24 cellular contexts compared by ENCODE assay signal in the genomic region with DNA sequence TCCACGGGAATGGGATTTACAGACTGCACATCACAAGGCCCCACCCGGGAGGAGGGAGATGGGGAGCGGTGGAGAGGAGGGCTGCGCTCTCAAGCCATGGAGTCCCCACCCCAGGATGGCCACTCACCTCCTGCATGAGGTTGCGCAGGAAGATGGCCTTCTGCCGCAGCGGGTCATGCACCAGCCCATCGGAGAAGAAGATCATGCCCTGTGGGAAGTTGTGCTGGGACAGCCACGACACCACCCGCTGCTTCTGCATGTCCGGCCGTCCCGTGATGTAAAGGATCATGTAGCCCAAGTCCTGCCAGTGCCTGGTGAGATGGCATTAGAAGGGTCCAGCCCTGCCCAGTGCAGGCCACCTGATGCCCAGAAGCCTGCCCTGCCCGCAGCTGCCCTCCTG. TPM values are rescaled to one million over a fixed set of nuclear protein-coding genes. Genes with fewer than 3 reads are reported as not detected.
DNase-seq lines count a peak whose midpoint lies in the region; ATAC-seq and TF ChIP-seq lines count a peak whose summit lies in the region.
"Had no signal": no experiment of that assay in that cellular context is flagged by ENCODE, and none has a peak within 500 bp of the region (broad histone marks: within the 10 kb centered on the region; RNA-seq: fewer than 3 reads in every experiment).

No MANE protein-coding gene starts in this region.

- no peak overlapping the region for H3K4me2 ChIP-seq in H9 (ENCODE audit: insufficient read depth, insufficient read length, low read length)
- no peak overlapping the region for H3K4me2 ChIP-seq in mesendoderm (ENCODE audit: low read length)

- TF ChIP-seq CTCF in H9 (conservative IDR thresholded peaks at IDR 0.05), result no peak

- no peak overlapping the region for H4K8ac ChIP-seq in H9 (replicated peaks; ENCODE audit: insufficient read length, low read depth, low read length)
- no peak overlapping the region for H4K8ac ChIP-seq in mesendoderm (ENCODE audit: low read depth, low read length)

- H2BK15ac ChIP-seq in H9 (ENCODE audit: low read depth, low read length), result no peak overlapping the region
- no peak overlapping the region for H2BK15ac ChIP-seq in mesendoderm (replicated peaks; ENCODE audit: low read depth)

- H2BK20ac ChIP-seq in H9 (ENCODE audit: low read depth, low read length, poor library complexity, severe bottlenecking), result no peak overlapping the region

- H3K9me3 ChIP-seq in H9 (ENCODE audit: control insufficient read depth, low read depth, low read length), result no peaks in the 10 kb centered on the region
- H3K9me3 ChIP-seq in NT2/D1 (ENCODE audit: insufficient read depth, low read length), result no peaks in the 10 kb centered on the region
- H3K9me3 ChIP-seq: Caco-2 had no signal

- ATAC-seq in HG03460 (IDR thresholded peaks at IDR 0.05; ENCODE audit: unreplicated experiment), result no peak
- ATAC-seq in HG03432 (IDR thresholded peaks at IDR 0.05; ENCODE audit: unreplicated experiment), result no peak
- ATAC-seq in GM19351 (IDR thresholded peaks at IDR 0.05; ENCODE audit: unreplicated experiment), result no peak
- no peak for ATAC-seq in HG02840 (IDR thresholded peaks at IDR 0.05; ENCODE audit: low FRiP score, unreplicated experiment)
- ATAC-seq: Panc1 had no signal

- no peaks in the 10 kb centered on the region for H4K20me1 ChIP-seq in H9 (ENCODE audit: control insufficient read depth, insufficient read depth, insufficient read length)

- H2AK5ac ChIP-seq in H9 (ENCODE audit: insufficient read length, low read length) (no peak overlapping the region), mesendoderm (ENCODE audit: low read length) (no peak overlapping the region)

- H3K4ac ChIP-seq in H9 (ENCODE audit: low read depth, low read length) (no peak overlapping the region), mesendoderm (ENCODE audit: low read depth, low read length) (no peak overlapping the region)

- DNase-seq in H9 (no peak), NT2/D1 (ENCODE audit: low read depth, low spot score) (no peak), ecto neural progenitor cell (ENCODE audit: low spot score) (peak; percentile 65), mesendoderm (no peak)
- DNase-seq: Caco-2; CD4-positive, CD25-positive, alpha-beta regulatory T cell; DMS 273 treated with DMSO at 0.1 percent for 48 hours; HCEC 1CT; NCI-H1105; NCI-H2081; NCI-H2171; NCI-H345; NCI-H524; NCI-H774; NK-92 treated with Interleukin-12 subunit alpha and Interleukin-12 subunit beta, amount 100 ng/mL, for 24 hours had no signal

- WGBS in H9 (ENCODE audit: extremely low coverage, insufficient read length, low lambda C conversion rate), result no CpG with 5 or more reads among the region's 14 CpGs
- WGBS in mesendoderm (ENCODE audit: extremely low coverage, insufficient coverage, low lambda C conversion rate), result no CpG with 5 or more reads among the region's 14 CpGs

- no peaks in the 10 kb centered on the region for H3K79me2 ChIP-seq in H9 (ENCODE audit: insufficient read depth, low read length)
- no peaks in the 10 kb centered on the region for H3K79me2 ChIP-seq in mesendoderm (ENCODE audit: control insufficient read depth, insufficient read depth, low read length)

- peak overlapping the region; percentile 70 for H3K14ac ChIP-seq in H9 (ENCODE audit: insufficient read depth, low read length)

- H2BK12ac ChIP-seq in H9 (ENCODE audit: insufficient read length, low read depth, low read length), result no peak overlapping the region

- H3K36me3 Mint-ChIP-seq in H9 (ENCODE audit: insufficient read depth in 1 of 3, low read depth in 3 of 3), result peaks cover 0 to under 1% (median 0%) of the 10 kb centered on the region in 3 experiments; a peak in 1 of 7 replicates
- H3K36me3 Mint-ChIP-seq: CD4-positive, CD25-positive, alpha-beta regulatory T cell; IgD-negative memory B cell had no signal

- no peak overlapping the region for H2AFZ ChIP-seq in H9 (ENCODE audit: low read length)

- H3K36me3 ChIP-seq in NT2/D1 (ENCODE audit: insufficient read depth, insufficient read length, low read length) (no peaks in the 10 kb centered on the region), mesendoderm (ENCODE audit: control insufficient read depth, insufficient read depth, low read length) (no peaks in the 10 kb centered on the region)

- H3K27ac ChIP-seq in H9 (ENCODE audit: insufficient read length, low read depth, low read length) (no peak overlapping the region), mesendoderm (ENCODE audit: low read depth, low read length) (no peak overlapping the region)

- H2BK5ac ChIP-seq in H9 (ENCODE audit: insufficient read length, low read length), result no peak overlapping the region
- H2BK5ac ChIP-seq in mesendoderm (ENCODE audit: low read length), result no peak overlapping the region

- H4K5ac ChIP-seq in H9 (ENCODE audit: insufficient read length, low read depth, low read length) (no peak overlapping the region), mesendoderm (ENCODE audit: low read length) (no peak overlapping the region)

- no peak overlapping the region for H3K23ac ChIP-seq in H9 (ENCODE audit: insufficient read length, low read depth, low read length)
- no peak overlapping the region for H3K23ac ChIP-seq in mesendoderm (ENCODE audit: low read length)

- no peak overlapping the region for H3T11ph ChIP-seq in H9 (ENCODE audit: low read length)

- H3K4me3 Mint-ChIP-seq in H9, result no peak overlapping the region
- H3K4me3 Mint-ChIP-seq: CD4-positive, CD25-positive, alpha-beta regulatory T cell; IgD-negative memory B cell had no signal

- H3K27me3 Mint-ChIP-seq in H9 (ENCODE audit: low read depth), result peaks cover 3% of the 10 kb centered on the region
- H3K27me3 Mint-ChIP-seq: CD4-positive, CD25-positive, alpha-beta regulatory T cell had no signal

- H3K27ac Mint-ChIP-seq in H9, result peak overlapping the region in 2 of 3 experiments; percentile 35 to 85; a peak in 3 of 7 replicates

- no peak overlapping the region for H3K56ac ChIP-seq in H9 (ENCODE audit: insufficient read length, low read depth, low read length)
- peak overlapping the region; percentile 15 for H3K56ac ChIP-seq in mesendoderm (ENCODE audit: low read length)

- H3K27me3 ChIP-seq in H9 (ENCODE audit: insufficient read depth, low read length) (no peaks in the 10 kb centered on the region; the same call in 1 of the 2 replicates), NT2/D1 (ENCODE audit: insufficient read depth, insufficient read length) (no peaks in the 10 kb centered on the region), mesendoderm (ENCODE audit: insufficient read depth, low read length, poor library complexity) (no peaks in the 10 kb centered on the region)

- no peaks in the 10 kb centered on the region for H3K23me2 ChIP-seq in H9 (ENCODE audit: insufficient read length, low read depth, low read length, poor library complexity, severe bottlenecking)

- H3K9ac ChIP-seq in H9 (ENCODE audit: extremely low read depth, insufficient read length, low read length) (no peak overlapping the region), NT2/D1 (ENCODE audit: insufficient read length, low read depth) (peak overlapping the region; percentile 64), mesendoderm (ENCODE audit: low read length) (no peak overlapping the region)

- H2BK120ac ChIP-seq in H9 (ENCODE audit: low read depth, low read length, poor library complexity, severe bottlenecking), result no peak overlapping the region
- no peak overlapping the region for H2BK120ac ChIP-seq in mesendoderm (ENCODE audit: low read depth, low read length)

- H3K79me1 ChIP-seq in H9 (ENCODE audit: insufficient read depth, low read depth, low read length, poor library complexity, severe bottlenecking) (no peaks in the 10 kb centered on the region), mesendoderm (ENCODE audit: low read length) (no peaks in the 10 kb centered on the region)

- H3K4me3 ChIP-seq in NT2/D1 (ENCODE audit: insufficient read length, low read depth), result no peak overlapping the region
- H3K4me3 ChIP-seq in mesendoderm (ENCODE audit: low read length), result no peak overlapping the region
- H3K4me3 ChIP-seq: GM12878 had no signal

- peaks cover 36 to 38% of the 10 kb centered on the region in 2 experiments for H3K4me1 Mint-ChIP-seq in H9

- H3K4me1 ChIP-seq in H9 (ENCODE audit: insufficient read depth, low read length), result peaks cover 13% of the 10 kb centered on the region; the same call in 1 of the 2 replicates
- H3K4me1 ChIP-seq in NT2/D1 (ENCODE audit: insufficient read depth, insufficient read length), result peaks cover 21% of the 10 kb centered on the region
- no peaks in the 10 kb centered on the region for H3K4me1 ChIP-seq in mesendoderm (ENCODE audit: control insufficient read depth, low read depth, low read length)
- H3K4me1 ChIP-seq: Caco-2 had no signal

- no peak overlapping the region for H4K91ac ChIP-seq in H9 (ENCODE audit: insufficient read length, low read depth, low read length)

- H3K18ac ChIP-seq in H9 (ENCODE audit: insufficient read length, low read depth, low read length) (peak overlapping the region; percentile 36), mesendoderm (ENCODE audit: low read length) (no peak overlapping the region)

- no peaks in the 10 kb centered on the region; a peak in 1 of 5 replicates for H3K9me3 Mint-ChIP-seq in H9
- H3K9me3 Mint-ChIP-seq: IgD-negative memory B cell had no signal

RNA-seq across cellular contexts. Expression of a gene that starts 17.0 kb away (rescaled TPM):
- 91.6 and 92.5 TPM in 2 replicates for total RNA-seq in H9 (2021)
- 52.3 TPM for polyA plus RNA-seq in mesendoderm (2013, experiment 1 of 2)
- polyA plus RNA-seq in mesendoderm (2013, experiment 2 of 2), result 51.2 TPM
- total RNA-seq: CD4-positive, CD25-positive, alpha-beta regulatory T cell had no signal
- polyA plus RNA-seq: IgD-negative memory B cell had no signal

RNA-seq across cellular contexts. Expression of a gene that starts 26.3 kb away (rescaled TPM):
- total RNA-seq in H9 (2021), result 0.24 and 0.57 TPM in 2 replicates
- polyA plus RNA-seq in mesendoderm (2013, experiment 1 of 2), result 0.07 TPM
- 0.08 TPM for polyA plus RNA-seq in mesendoderm (2013, experiment 2 of 2)
- total RNA-seq: Caco-2; CD4-positive, CD25-positive, alpha-beta regulatory T cell; GM12878; SK-MEL-5 had no signal
- polyA plus RNA-seq: BJ; CD4-positive, CD25-positive, alpha-beta regulatory T cell; GM12878; IgD-negative memory B cell had no signal
